In genomic region chr15:25674948-25675347, GRCh38 we compare ENCODE assay signal across 16 cellular contexts.
A peak's percentile ranks its signal among the peaks of the same experiment; 100 is the strongest.
DNase-seq lines count a peak whose midpoint lies in the region; ATAC-seq and TF ChIP-seq lines count a peak whose summit lies in the region.
"Had no signal": no experiment of that assay in that cellular context is flagged by ENCODE, and none has a peak within 500 bp of the region (broad histone marks: within the 10 kb centered on the region; RNA-seq: fewer than 3 reads in every experiment).

No MANE protein-coding gene starts in this region.

- H3K27me3 Mint-ChIP-seq in neural progenitor cell (ENCODE audit: insufficient read depth, low read depth), result no peaks in the 10 kb centered on the region

- H3K4me3 ChIP-seq in heart left ventricle, result no peak overlapping the region
- no peak overlapping the region for H3K4me3 ChIP-seq in neural progenitor cell
- H3K4me3 ChIP-seq in suprapubic skin, result no peak overlapping the region
- H3K4me3 ChIP-seq: dorsolateral prefrontal cortex, pancreas had no signal

- H3K27me3 ChIP-seq in heart left ventricle (peaks cover 0 to 3% (median 0%) of the 10 kb centered on the region in 9 donors), neural progenitor cell (no peaks in the 10 kb centered on the region), suprapubic skin (no peaks in the 10 kb centered on the region)
- H3K27me3 ChIP-seq: pancreas had no signal

- peak overlapping the region in 4 of 12 donors; percentile 20 to 45 (median 30) for H3K27ac ChIP-seq in heart left ventricle
- H3K27ac ChIP-seq in neural progenitor cell, result no peak overlapping the region
- H3K27ac ChIP-seq in suprapubic skin, result peak overlapping the region; percentile 64
- H3K27ac ChIP-seq: pancreas had no signal

- H3K4me2 ChIP-seq in neural progenitor cell, result no peak overlapping the region

- peak; percentile 58 to 87 (median 78) for ATAC-seq in heart left ventricle
- ATAC-seq: pancreas; stimulated activated naive B cell treated with anti-CD40 and anti-IgM and Interleukin-4, amounts not matched to agents 10 μg/mL and 1 μg/mL and 100 μg/mL, for 72 hours; T-cell had no signal

- H3K36me3 Mint-ChIP-seq in neural progenitor cell, result peaks cover 4% of the 10 kb centered on the region
- H3K36me3 Mint-ChIP-seq: stimulated activated naive B cell treated with anti-CD40 and anti-IgM and Interleukin-4, amounts not matched to agents 10 μg/mL and 1 μg/mL and 100 μg/mL, for 72 hours had no signal

- DNase-seq in amygdala (lab: John Stamatoyannopoulos, UW) (peak in 30 of 56 donors; percentile 14 to 74 (median 38)), heart left ventricle (peak in 2 of 5 donors; percentile 56 to 69), neural progenitor cell (ENCODE audit: low spot score) (no peak), suprapubic skin (ENCODE audit: low spot score in 2 of 2) (peak in 1 of 2 donors; percentile 85), NCI-H1417 (lab: John Stamatoyannopoulos, UW) (no peak), MV-4-11 (lab: John Stamatoyannopoulos, UW) (no peak), NCI-H2196 treated with DMSO at 0.1 percent for 48 hours (lab: John Stamatoyannopoulos, UW; ENCODE audit: unreplicated experiment) (no peak), GOT3 (lab: John Stamatoyannopoulos, UW) (no peak)
- DNase-seq: activated naive CD4-positive, alpha-beta T cell treated with Interleukin-2 at 50 U/mL for 16 hours; CD8-positive, alpha-beta memory T cell; NK-92 treated with Interleukin-12 subunit alpha and Interleukin-12 subunit beta, amount 100 ng/mL, for 24 hours; pancreas; RPMI8226; stimulated activated naive B cell treated with anti-CD40 and anti-IgM and Interleukin-4, amounts not matched to agents 10 μg/mL and 1 μg/mL and 100 μg/mL, for 72 hours; T-cell had no signal

- H3K36me3 ChIP-seq in heart left ventricle, result no peaks in the 10 kb centered on the region
- no peaks in the 10 kb centered on the region for H3K36me3 ChIP-seq in neural progenitor cell
- no peaks in the 10 kb centered on the region for H3K36me3 ChIP-seq in suprapubic skin
- H3K36me3 ChIP-seq: pancreas had no signal

- no peaks in the 10 kb centered on the region for H3K9me3 ChIP-seq in heart left ventricle
- H3K9me3 ChIP-seq in neural progenitor cell (ENCODE audit: low read depth), result no peaks in the 10 kb centered on the region
- no peaks in the 10 kb centered on the region for H3K9me3 ChIP-seq in suprapubic skin
- H3K9me3 ChIP-seq: pancreas had no signal

- H3F3A ChIP-seq in neural progenitor cell (ENCODE audit: low read depth), result peaks cover 17% of the 10 kb centered on the region

- no peak for TF ChIP-seq POLR2A in heart left ventricle (IDR thresholded peaks at IDR 0.05)
- no peak for TF ChIP-seq POLR2A in suprapubic skin (IDR thresholded peaks at IDR 0.05)

- H2AFZ ChIP-seq in neural progenitor cell (replicated peaks), result no peak overlapping the region

- peak; percentile 86 for TF ChIP-seq EP300 in suprapubic skin (IDR thresholded peaks at IDR 0.05)

- H3K9me3 Mint-ChIP-seq in neural progenitor cell, result peaks cover 4% of the 10 kb centered on the region
- H3K9me3 Mint-ChIP-seq: stimulated activated naive B cell treated with anti-CD40 and anti-IgM and Interleukin-4, amounts not matched to agents 10 μg/mL and 1 μg/mL and 100 μg/mL, for 72 hours had no signal

- H4K20me1 ChIP-seq in neural progenitor cell (ENCODE audit: low read depth), result no peaks in the 10 kb centered on the region

- peak overlapping the region; percentile 21 for H3K27ac Mint-ChIP-seq in neural progenitor cell
- H3K27ac Mint-ChIP-seq: CD8-positive, alpha-beta memory T cell; stimulated activated naive B cell treated with anti-CD40 and anti-IgM and Interleukin-4, amounts not matched to agents 10 μg/mL and 1 μg/mL and 100 μg/mL, for 72 hours; T-cell had no signal

- H3K79me2 ChIP-seq in neural progenitor cell (ENCODE audit: low read depth), result no peaks in the 10 kb centered on the region

- H3K9ac ChIP-seq in neural progenitor cell, result no peak overlapping the region

- intact Hi-C loops in heart left ventricle (cut with DNase I), result no loop called here

- peaks cover 0 to 26% (median 11%) of the 10 kb centered on the region in 12 donors for H3K4me1 ChIP-seq in heart left ventricle
- H3K4me1 ChIP-seq in neural progenitor cell, result peaks cover 24% of the 10 kb centered on the region
- H3K4me1 ChIP-seq in suprapubic skin, result peaks cover 45% of the 10 kb centered on the region
- H3K4me1 ChIP-seq: pancreas had no signal

- no peak for TF ChIP-seq CTCF in heart left ventricle (IDR thresholded peaks at IDR 0.05)
- TF ChIP-seq CTCF in neural progenitor cell (IDR thresholded peaks at IDR 0.05), result no peak
- TF ChIP-seq CTCF in suprapubic skin (IDR thresholded peaks at IDR 0.05), result no peak

- H3K4me1 Mint-ChIP-seq in neural progenitor cell, result peaks cover 46% of the 10 kb centered on the region
- H3K4me1 Mint-ChIP-seq: CD8-positive, alpha-beta memory T cell had no signal

- H3K4me3 Mint-ChIP-seq in neural progenitor cell, result no peak overlapping the region
- H3K4me3 Mint-ChIP-seq: CD8-positive, alpha-beta memory T cell; stimulated activated naive B cell treated with anti-CD40 and anti-IgM and Interleukin-4, amounts not matched to agents 10 μg/mL and 1 μg/mL and 100 μg/mL, for 72 hours; T-cell had no signal

- 53 to 82% (median 67%) methylated on average over 9 to 12 of the region's 12 CpGs for WGBS in heart left ventricle, 4 donors
- 39% methylated on average over 12 of the region's 12 CpGs for WGBS in suprapubic skin

Comparison
In these comparisons a context has a peak if more than half of its experiments do, and no peak if none do; other contexts are left out.
1. DNase-seq: peak in amygdala (30 of 56); none in neural progenitor cell (single experiment), NCI-H1417 (0 of 3), MV-4-11 (single experiment), NCI-H2196 treated with DMSO at 0.1 percent for 48 hours (single experiment) and GOT3 (single experiment).